ENCODE assay signal across 8 cellular contexts in genomic region chr15:40929730-40930429, GRCh38. TPM values are rescaled to one million over a fixed set of nuclear protein-coding genes. Genes with fewer than 3 reads are reported as not detected.
DNase-seq lines count a peak whose midpoint lies in the region; ATAC-seq and TF ChIP-seq lines count a peak whose summit lies in the region.

No MANE protein-coding gene starts in this region.

- TSS peak; percentile 17 for BruUV-seq in PC-9 (replicated peaks; lab: Mats Ljungman, UMichigan)

- TF ChIP-seq CTCF in PC-9 (conservative IDR thresholded peaks at IDR 0.05): no peak

- H3K36me3 ChIP-seq in PC-9 (ENCODE audit: low read depth): no peaks in the 10 kb centered on the region
- no peaks in the 10 kb centered on the region for H3K36me3 ChIP-seq in mucosa of stomach (ENCODE audit: control insufficient read depth, insufficient read depth, low read length)

- peak overlapping the region; percentile 77 for H3K4me3 ChIP-seq in PC-9
- H3K4me3 ChIP-seq in mucosa of stomach (ENCODE audit: low read length): peak overlapping the region; percentile 46

- H3K27ac Mint-ChIP-seq in effector memory CD8-positive, alpha-beta T cell: peak overlapping the region in 1 of 2 donors; percentile 25

- POLR2A ChIA-PET in PC-9 (lab: Charles Lee; ENCODE audit: unreplicated experiment): interaction anchor here (0.6 to 1.0 kb wide), 2 partner anchors 12 to 403 kb away, joined by 5 to 9 read pairs; partner anchors contain the start of genes NUSAP1 and OIP5

- peaks cover 2% of the 10 kb centered on the region for H3K36me3 Mint-ChIP-seq in effector memory CD8-positive, alpha-beta T cell (ENCODE audit: insufficient read depth)

- CTCF ChIA-PET in PC-9 (lab: Charles Lee): interaction anchor here (0.6 to 1.1 kb wide), 5 partner anchors 10 to 330 kb away, joined by 4 to 27 read pairs (median 14); no protein-coding TSS in a partner anchor

- peak overlapping the region; percentile 85 for H2AFZ ChIP-seq in PC-9

- H3K9ac ChIP-seq in mucosa of stomach (ENCODE audit: low read length): peak overlapping the region; percentile 48

- peaks cover 9% of the 10 kb centered on the region; the same call in 1 of the 2 replicates for H3F3A ChIP-seq in PC-9 (ENCODE audit: insufficient read depth, low read depth)

- H3K9me3 ChIP-seq in PC-9 (ENCODE audit: insufficient read depth, low read depth): no peaks in the 10 kb centered on the region
- H3K9me3 ChIP-seq in mucosa of stomach (ENCODE audit: control insufficient read depth, low read length): no peaks in the 10 kb centered on the region

- H3K4me1 ChIP-seq in PC-9 (replicated peaks; ENCODE audit: insufficient read depth) (0 out of 2 replicates have a peak, but pooled peaks cover 6% of the 10 kb centered on the region), mucosa of stomach (ENCODE audit: control insufficient read depth, insufficient read depth, low read length) (peaks cover 80% of the 10 kb centered on the region)

- H3K4me2 ChIP-seq in PC-9: peak overlapping the region; percentile 98

- DNase-seq in NCI-H2171 treated with DMSO at 0.1 percent for 48 hours (lab: John Stamatoyannopoulos, UW) (peak; percentile 41), NCI-H2171 (lab: John Stamatoyannopoulos, UW) (no peak), PC-9 (no peak), NCI-H510A (lab: John Stamatoyannopoulos, UW) (no peak)
- DNase-seq in effector memory CD8-positive, alpha-beta T cell: no peak

- H3K9me2 ChIP-seq in PC-9 (ENCODE audit: insufficient read depth): no peaks in the 10 kb centered on the region

- no peak for ATAC-seq in effector memory CD8-positive, alpha-beta T cell (replicated peaks)
- ATAC-seq in GM19463 (IDR thresholded peaks at IDR 0.05; ENCODE audit: unreplicated experiment) (no peak), GM19023 (IDR thresholded peaks at IDR 0.05; ENCODE audit: unreplicated experiment) (no peak)

- H3K4me1 Mint-ChIP-seq in effector memory CD8-positive, alpha-beta T cell (ENCODE audit: low read depth in 2 of 2): peaks cover 28 to 46% of the 10 kb centered on the region in 2 donors

- no peaks in the 10 kb centered on the region for H3K79me2 ChIP-seq in PC-9 (ENCODE audit: low read depth)

- no peak overlapping the region for H3K27ac ChIP-seq in PC-9

- no peaks in the 10 kb centered on the region for H4K20me1 ChIP-seq in PC-9 (ENCODE audit: insufficient read depth)

- H3K4me3 Mint-ChIP-seq in effector memory CD8-positive, alpha-beta T cell: peak overlapping the region; percentile 75 to 81

- H3K27me3 ChIP-seq in PC-9 (ENCODE audit: insufficient read depth, low read depth) (peaks cover 29% of the 10 kb centered on the region), mucosa of stomach (ENCODE audit: control insufficient read depth, insufficient read depth, low read length) (peaks cover 81% of the 10 kb centered on the region)

- peaks cover 60 to 88% of the 10 kb centered on the region in 2 donors for H3K27me3 Mint-ChIP-seq in effector memory CD8-positive, alpha-beta T cell

- intact Hi-C loops in PC-9 (cut with micrococcal nuclease; ENCODE audit: unreplicated experiment): no loop called here

- no peaks in the 10 kb centered on the region for H3K9me3 Mint-ChIP-seq in effector memory CD8-positive, alpha-beta T cell

RNA-seq across cellular contexts. Expression of gene DLL4, which starts 0.7 kb away (rescaled TPM):
- 0.48 and 0.55 TPM in 2 replicates for total RNA-seq in PC-9 (2021)

RNA-seq across cellular contexts. Expression of gene CHAC1, which starts 23.4 kb away (rescaled TPM):
- total RNA-seq in PC-9 (2021): 5.3 and 8.6 TPM in 2 replicates

RNA-seq across cellular contexts. Expression of gene VPS18, which starts 35.6 kb away (rescaled TPM):
- 9.6 and 9.9 TPM in 2 replicates for total RNA-seq in PC-9 (2021)

RNA-seq across cellular contexts. Expression of gene RHOV, which starts 55.8 kb away (rescaled TPM):
- 1.4 and 4.1 TPM in 2 replicates for total RNA-seq in PC-9 (2021)
